8 cellular contexts compared by ENCODE assay signal in the genomic region with DNA sequence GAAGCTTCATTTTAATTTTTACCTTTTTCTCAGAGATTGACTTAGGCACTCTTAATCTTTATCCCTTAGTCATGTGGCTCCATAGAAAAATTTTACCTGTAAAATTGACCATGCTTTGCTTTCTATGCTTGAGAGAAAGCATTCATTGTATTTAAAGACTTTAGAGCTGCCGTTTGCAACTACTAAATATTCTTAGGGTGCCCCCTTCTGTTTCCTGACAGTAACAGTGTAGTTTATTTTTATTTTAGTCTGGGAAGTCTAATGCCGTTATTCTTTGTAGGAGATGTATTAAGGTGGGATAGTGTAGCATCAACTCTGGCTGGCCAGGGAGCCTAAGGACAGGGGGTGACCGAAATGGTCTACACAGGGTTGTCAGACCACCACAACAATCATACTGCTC.
DNase-seq lines count a peak whose midpoint lies in the region; ATAC-seq and TF ChIP-seq lines count a peak whose summit lies in the region.

No MANE protein-coding gene starts in this region.

- no peaks in the 10 kb centered on the region for H3K9me3 Mint-ChIP-seq in activated naive CD8-positive, alpha-beta T cell treated with anti-CD3 and anti-CD28 coated beads for 36 hours

- no peaks in the 10 kb centered on the region for H3K9me3 ChIP-seq in RWPE2 (ENCODE audit: severe bottlenecking)

- H3K36me3 Mint-ChIP-seq in activated naive CD8-positive, alpha-beta T cell treated with anti-CD3 and anti-CD28 coated beads for 36 hours: no peaks in the 10 kb centered on the region

- intact Hi-C loops in posterior vena cava (cut with DNase I): no loop called here

- no peaks in the 10 kb centered on the region for H3K4me1 ChIP-seq in RWPE2 (ENCODE audit: insufficient read depth, poor library complexity, severe bottlenecking)

- peaks cover 11% of the 10 kb centered on the region for H3K27me3 ChIP-seq in RWPE2 (ENCODE audit: insufficient read depth, poor library complexity, severe bottlenecking)

- no peak overlapping the region for H3K27ac ChIP-seq in RWPE2 (ENCODE audit: poor library complexity, severe bottlenecking)

- H3K4me3 Mint-ChIP-seq in activated naive CD8-positive, alpha-beta T cell treated with anti-CD3 and anti-CD28 coated beads for 36 hours: no peak overlapping the region

- no peaks in the 10 kb centered on the region for H3K4me1 Mint-ChIP-seq in activated naive CD8-positive, alpha-beta T cell treated with anti-CD3 and anti-CD28 coated beads for 36 hours

- no peak overlapping the region for H3K27ac Mint-ChIP-seq in activated naive CD8-positive, alpha-beta T cell treated with anti-CD3 and anti-CD28 coated beads for 36 hours

- no peaks in the 10 kb centered on the region for H3K36me3 ChIP-seq in RWPE2 (ENCODE audit: low read depth)

- DNase-seq in AG10803 (ENCODE audit: low read depth) (peak; percentile 38), HuH-7 (ENCODE audit: low spot score) (peak; percentile 1), RWPE2 (ENCODE audit: low spot score) (no peak), iPS-NIHi11 (ENCODE audit: low spot score) (peak; percentile 32), NCI-H2196 (lab: John Stamatoyannopoulos, UW; ENCODE audit: unreplicated experiment) (no peak), posterior vena cava (ENCODE audit: low spot score) (no peak)
- no peak for DNase-seq in activated naive CD8-positive, alpha-beta T cell treated with anti-CD3 and anti-CD28 coated beads for 36 hours

- H3K4me3 ChIP-seq in AG10803 (ENCODE audit: low read length): no peak overlapping the region
- H3K4me3 ChIP-seq in RWPE2 (ENCODE audit: severe bottlenecking): no peak overlapping the region

- TF ChIP-seq CTCF in AG10803 (conservative IDR thresholded peaks at IDR 0.05; ENCODE audit: low read length): peak; percentile 70
- TF ChIP-seq CTCF in RWPE2 (IDR thresholded peaks at IDR 0.05; ENCODE audit: poor library complexity, severe bottlenecking): peak; percentile 69

- ATAC-seq in RWPE2 (ENCODE audit: low read depth): no peak
- ATAC-seq in GM18870 (IDR thresholded peaks at IDR 0.05; ENCODE audit: unreplicated experiment): no peak

- H3K27me3 Mint-ChIP-seq in activated naive CD8-positive, alpha-beta T cell treated with anti-CD3 and anti-CD28 coated beads for 36 hours: no peaks in the 10 kb centered on the region

Comparison
In these comparisons a context has a peak if more than half of its experiments do, and no peak if none do; other contexts are left out.
1. DNase-seq: peak in AG10803 (single experiment), HuH-7 (single experiment) and iPS-NIHi11 (single experiment); none in RWPE2 (single experiment), NCI-H2196 (single experiment), posterior vena cava (single experiment) and activated naive CD8-positive, alpha-beta T cell treated with anti-CD3 and anti-CD28 coated beads for 36 hours (single experiment).